ENCODE assay signal across 30 cellular contexts in genomic region chr11:77569671-77570070, GRCh38.
"Had no signal": no experiment of that assay in that cellular context is flagged by ENCODE, and none has a peak within 500 bp of the region (broad histone marks: within the 10 kb centered on the region; RNA-seq: fewer than 3 reads in every experiment).

No MANE protein-coding gene starts in this region.

- H3K4me3 Mint-ChIP-seq: naive thymus-derived CD4-positive, alpha-beta T cell; natural killer cell; nephron progenitor cell; neural crest cell; stimulated activated memory B cell treated with anti-CD40 and anti-IgM and Interleukin-4, amounts not matched to agents 10 μg/mL and 1 μg/mL and 100 μg/mL, for 72 hours; stimulated activated naive CD8-positive, alpha-beta T cell treated with anti-CD3 and anti-CD28 coated beads, Interleukin-15, amount 100 ng/mL, for 72 hours; type B pancreatic cell had no signal

- H3K27me3 ChIP-seq: neutrophil, pancreas, spleen, suprapubic skin, testis, transverse colon, upper lobe of right lung, uterus had no signal

- H3K9me3 Mint-ChIP-seq: natural killer cell; stimulated activated naive CD8-positive, alpha-beta T cell treated with anti-CD3 and anti-CD28 coated beads, Interleukin-15, amount 100 ng/mL, for 72 hours; type B pancreatic cell had no signal

- H3K27ac ChIP-seq: neutrophil, pancreas, psoas muscle, skin epidermis, spleen, suprapubic skin, testis, tibial artery, transverse colon, upper lobe of right lung, uterus had no signal

- H3K4me1 Mint-ChIP-seq: naive thymus-derived CD4-positive, alpha-beta T cell; natural killer cell; nephron progenitor cell; neural crest cell; stimulated activated memory B cell treated with anti-CD40 and anti-IgM and Interleukin-4, amounts not matched to agents 10 μg/mL and 1 μg/mL and 100 μg/mL, for 72 hours; stimulated activated naive CD8-positive, alpha-beta T cell treated with anti-CD3 and anti-CD28 coated beads, Interleukin-15, amount 100 ng/mL, for 72 hours had no signal

- H3K4me2 ChIP-seq: smooth muscle cell had no signal

- H3K27ac Mint-ChIP-seq: natural killer cell; nephron progenitor cell; stimulated activated memory B cell treated with anti-CD40 and anti-IgM and Interleukin-4, amounts not matched to agents 10 μg/mL and 1 μg/mL and 100 μg/mL, for 72 hours; stimulated activated naive CD8-positive, alpha-beta T cell treated with anti-CD3 and anti-CD28 coated beads, Interleukin-15, amount 100 ng/mL, for 72 hours; type B pancreatic cell had no signal

- ATAC-seq: naive thymus-derived CD4-positive, alpha-beta T cell; natural killer cell; psoas muscle; right cardiac atrium; sciatic nerve; stimulated activated memory B cell treated with anti-CD40 and anti-IgM and Interleukin-4, amounts not matched to agents 10 μg/mL and 1 μg/mL and 100 μg/mL, for 72 hours; stimulated activated naive CD8-positive, alpha-beta T cell treated with anti-CD3 and anti-CD28 coated beads, Interleukin-15, amount 100 ng/mL, for 72 hours; stimulated activated naive CD8-positive, alpha-beta T cell treated with anti-CD3 and anti-CD28 coated beads, Interleukin-15, Interleukin-2, amounts not matched to agents 100 U/mL and 50 U/mL, for 24 hours; upper lobe of right lung had no signal

- DNase-seq: naive thymus-derived CD4-positive, alpha-beta T cell; natural killer cell; nephron progenitor cell; nucleus accumbens; psoas muscle; right cardiac atrium; spleen; stimulated activated CD4-positive, alpha-beta T cell treated with anti-CD3 and anti-CD28 coated beads, Interleukin-12 subunit alpha, Interleukin-12 subunit beta, amount 100 ng/mL, for 4 hours; stimulated activated CD4-positive, alpha-beta T cell treated with anti-CD3 and anti-CD28 coated beads, Interleukin-1b, Interleukin-23, amount 100 ng/mL, for 48 hours; stimulated activated CD4-positive, alpha-beta T cell treated with anti-CD3 and anti-CD28 coated beads, Interleukin-4, amount 100 ng/mL, for 1 hour; stimulated activated CD4-positive, alpha-beta T cell treated with anti-CD3 and anti-CD28 coated beads, Interleukin-4, amount 100 ng/mL, for 4 hours; stimulated activated CD8-positive, alpha-beta memory T cell treated with anti-CD3 and anti-CD28 coated beads, Interleukin-4, amount 100 ng/mL, for 48 hours; stimulated activated naive CD4-positive, alpha-beta T cell; stimulated activated naive CD8-positive, alpha-beta T cell treated with anti-CD3 and anti-CD28 coated beads, Interleukin-15, amount 100 ng/mL, for 72 hours; stimulated activated naive CD8-positive, alpha-beta T cell treated with anti-CD3 and anti-CD28 coated beads, Interleukin-15, Interleukin-2, amounts not matched to agents 100 U/mL and 50 U/mL, for 24 hours; substantia nigra; tibial artery; transverse colon; upper lobe of right lung; uterus had no signal

- H3K36me3 Mint-ChIP-seq: natural killer cell, type B pancreatic cell had no signal

- H3K4me3 ChIP-seq: pancreas, psoas muscle, skin epidermis, smooth muscle cell, spleen, suprapubic skin, testis, tibial artery, transverse colon, upper lobe of right lung, uterus had no signal

- H3K36me3 ChIP-seq: neutrophil, pancreas, spleen, suprapubic skin, tibial artery, transverse colon, upper lobe of right lung, uterus had no signal

- H3K4me1 ChIP-seq: psoas muscle, spleen, suprapubic skin, tibial artery, transverse colon, upper lobe of right lung, uterus had no signal

- H3K9me3 ChIP-seq: neutrophil, pancreas, psoas muscle, spleen, suprapubic skin, testis, tibial artery, transverse colon, upper lobe of right lung, uterus had no signal

- H3K27me3 Mint-ChIP-seq: type B pancreatic cell had no signal

- FAIRE-seq: pancreas had no signal
